Comparison of ENCODE assay signal across 9 cellular contexts in genomic region chr2:229051798-229052197, GRCh38.
"Had no signal": no experiment of that assay in that cellular context is flagged by ENCODE, and none has a peak within 500 bp of the region (broad histone marks: within the 10 kb centered on the region; RNA-seq: fewer than 3 reads in every experiment).

No MANE protein-coding gene starts in this region.

- DNase-seq: GM23248, GOT3, H7, H9, HCEC 1CT, HFFc6 had no signal

- FAIRE-seq: H1, H54 had no signal

- H3K27ac Mint-ChIP-seq: GM23338, H9, HFFc6 had no signal

- H3K4me3 Mint-ChIP-seq: GM23338, H9, HFFc6 had no signal

- H3K9me3 Mint-ChIP-seq: GM23338, H9, HFFc6 had no signal
